In the genomic region with DNA sequence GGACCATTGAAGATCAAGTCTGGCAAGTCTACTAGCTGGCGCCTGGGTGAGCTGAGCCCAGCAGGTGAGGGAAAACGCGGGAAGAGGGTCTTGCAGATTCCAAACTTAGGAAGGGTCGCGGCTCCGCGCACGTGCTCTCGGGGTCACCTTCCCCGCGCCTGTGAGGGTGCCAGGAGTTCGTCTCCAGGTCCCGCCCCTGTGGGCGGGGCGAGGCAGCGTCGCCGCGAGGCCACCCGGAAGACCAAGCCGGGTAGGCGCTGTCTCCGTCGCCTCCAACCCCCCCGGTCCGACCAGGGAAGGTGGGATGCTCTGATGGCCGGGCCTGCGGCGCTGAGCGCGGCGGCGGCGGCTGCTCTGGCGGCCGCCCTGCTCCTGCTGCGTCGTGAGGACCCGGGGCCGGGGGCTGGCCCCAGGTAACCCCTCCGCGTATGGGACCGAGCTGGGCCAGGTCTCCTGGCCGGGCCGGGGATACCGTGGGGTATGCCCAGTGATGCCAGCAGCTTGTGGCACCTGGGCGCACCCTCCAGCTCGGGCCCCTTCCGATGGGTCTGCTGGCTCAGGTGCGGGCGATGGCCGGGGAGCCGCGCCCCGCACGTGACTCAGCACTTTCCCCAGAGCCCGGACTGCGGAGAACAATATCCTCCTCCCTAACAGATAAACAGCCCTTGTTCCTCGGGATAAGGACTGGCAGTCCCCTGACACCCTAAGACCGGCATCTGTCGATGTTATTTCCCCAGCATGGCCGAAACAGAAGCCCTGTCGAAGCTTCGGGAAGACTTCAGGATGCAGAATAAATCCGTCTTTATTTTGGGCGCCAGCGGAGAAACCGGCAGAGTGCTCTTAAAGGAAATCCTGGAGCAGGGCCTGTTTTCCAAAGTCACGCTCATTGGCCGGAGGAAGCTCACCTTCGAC, we compare ENCODE assay signal across 8 cellular contexts. TPM values are rescaled to one million over a fixed set of nuclear protein-coding genes. Genes with fewer than 3 reads are reported as not detected.
A peak's percentile ranks its signal among the peaks of the same experiment; 100 is the strongest.
DNase-seq lines count a peak whose midpoint lies in the region; TF ChIP-seq lines count a peak whose summit lies in the region.

Gene HTATIP2 (plus strand): TSS at position 215 of the 912 bp plus-strand sequence. CDS start 524 bp downstream, at position 739.

- no peak for TF ChIP-seq CTCF in NB4 (IDR thresholded peaks at IDR 0.05; ENCODE audit: low read depth, low read length)
- no peak for TF ChIP-seq CTCF in chondrocyte (IDR thresholded peaks at IDR 0.05)

- H3K27me3 ChIP-seq in H7 (ENCODE audit: control insufficient read depth, insufficient read depth, low read length) (peaks cover 10% of the 10 kb centered on the region), layer of hippocampus (ENCODE audit: control insufficient read depth, insufficient read depth, low read length) (no peaks in the 10 kb centered on the region)

- no peaks in the 10 kb centered on the region for H3K36me3 ChIP-seq in H7 (replicated peaks; ENCODE audit: control insufficient read depth, insufficient read depth, low read length)

- peaks cover 52% of the 10 kb centered on the region for H3K4me1 Mint-ChIP-seq in chondrocyte (ENCODE audit: low read depth)

- DNase-seq in H7 (peak; percentile 79), NB4 (ENCODE audit: low read depth) (peak; percentile 57), chondrocyte (ENCODE audit: low spot score) (peak; percentile 72), GOT3 (lab: John Stamatoyannopoulos, UW) (no peak)
- peak; percentile 55 for DNase-seq in activated CD4-positive, alpha-beta T cell treated with anti-CD3 and anti-CD28 coated beads for 1 hour
- DNase-seq in stimulated activated CD4-positive, alpha-beta T cell treated with anti-CD3 and anti-CD28 coated beads, Interleukin-1b, Interleukin-23, amount 100 ng/mL, for 1 hour (ENCODE audit: low read depth in 2 of 2): peak; percentile 33 to 59

- peak within 1 kb of the TSS; percentile 97 for H3K27ac ChIP-seq in layer of hippocampus (ENCODE audit: low read depth, low read length)

- peak within 1 kb of the TSS; percentile 92 for H3K27ac Mint-ChIP-seq in chondrocyte (ENCODE audit: unreplicated experiment)

- no peaks in the 10 kb centered on the region for H3K9me3 Mint-ChIP-seq in chondrocyte (ENCODE audit: low read depth)

- peak within 1 kb of the TSS; percentile 78 for H3K4me3 Mint-ChIP-seq in chondrocyte (ENCODE audit: unreplicated experiment)

- H3K4me3 ChIP-seq in H7 (ENCODE audit: insufficient read depth, low read depth, low read length) (peak within 1 kb of the TSS; percentile 64), NB4 (ENCODE audit: low read depth, low read length) (peak within 1 kb of the TSS; percentile 50)

- TF ChIP-seq POLR2A in GM10847 (IDR thresholded peaks at IDR 0.05; ENCODE audit: extremely low read depth, insufficient read length) (peak; percentile 56), NB4 (IDR thresholded peaks at IDR 0.05; ENCODE audit: extremely low read depth, insufficient read length) (no peak)

- H3K36me3 Mint-ChIP-seq in chondrocyte (ENCODE audit: low read depth): no peaks in the 10 kb centered on the region

- H3K27me3 Mint-ChIP-seq in chondrocyte (ENCODE audit: low read depth): no peaks in the 10 kb centered on the region

RNA-seq across cellular contexts. Expression of gene HTATIP2, which starts in this region (rescaled TPM):
- 42.5 and 52.2 TPM in 2 replicates for total RNA-seq in H7 (2014; rRNA removed; shearing (Covaris generic))
- 30.0 to 40.0 TPM (median 37.7 TPM) in 3 replicates for total RNA-seq in chondrocyte
